ENCODE assay signal across 21 cellular contexts in the genomic region with DNA sequence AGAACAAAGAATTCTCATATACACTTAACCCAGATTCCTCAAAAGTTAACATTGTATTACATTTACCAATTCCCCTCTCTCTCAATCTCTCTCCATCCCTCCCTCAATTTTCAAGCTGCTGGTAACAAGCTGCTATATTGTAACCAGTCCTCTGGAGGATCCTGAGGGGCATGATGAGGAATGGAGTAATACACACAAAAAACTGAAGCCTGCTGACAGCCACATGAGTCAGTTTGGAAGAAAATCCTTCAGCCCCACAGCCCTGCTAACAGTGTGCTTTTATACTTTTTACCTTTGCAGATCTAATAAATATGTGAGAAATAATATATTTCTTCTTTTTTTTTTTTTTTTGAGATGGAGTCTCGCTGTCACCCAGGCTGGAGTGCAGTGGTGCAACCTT.
A peak's percentile ranks its signal among the peaks of the same experiment; 100 is the strongest.
DNase-seq lines count a peak whose midpoint lies in the region; ATAC-seq and TF ChIP-seq lines count a peak whose summit lies in the region.
"Had no signal": no experiment of that assay in that cellular context is flagged by ENCODE, and none has a peak within 500 bp of the region (broad histone marks: within the 10 kb centered on the region; RNA-seq: fewer than 3 reads in every experiment).

No MANE protein-coding gene starts in this region.

- H3K27ac ChIP-seq in IMR-90 (ENCODE audit: insufficient read depth, low read length) (no peak overlapping the region), testis (peak overlapping the region; percentile 47 to 62)
- H3K27ac ChIP-seq: KMS-11 had no signal

- no peak overlapping the region for H3K27ac Mint-ChIP-seq in progenitor cell of endocrine pancreas

- H3K9me3 Mint-ChIP-seq in progenitor cell of endocrine pancreas (ENCODE audit: low read depth): no peaks in the 10 kb centered on the region

- no peak overlapping the region for H2BK5ac ChIP-seq in IMR-90 (ENCODE audit: low read depth, low read length, poor library complexity, severe bottlenecking)

- no peak for TF ChIP-seq CTCF in IMR-90 (conservative IDR thresholded peaks at IDR 0.05; ENCODE audit: low read depth, low read length)
- no peak for TF ChIP-seq CTCF in fibroblast of the aortic adventitia (IDR thresholded peaks at IDR 0.05; ENCODE audit: insufficient read depth, low read length)
- TF ChIP-seq CTCF in testis (IDR thresholded peaks at IDR 0.05): no peak
- no peak for TF ChIP-seq CTCF in progenitor cell of endocrine pancreas (IDR thresholded peaks at IDR 0.05; ENCODE audit: unreplicated experiment)

- H4K8ac ChIP-seq in IMR-90 (ENCODE audit: low read depth in 2 of 2, low read length in 2 of 2): no peak overlapping the region

- H3K27me3 ChIP-seq in IMR-90 (ENCODE audit: control insufficient read depth, insufficient read depth, low read length) (peaks cover 5% of the 10 kb centered on the region), testis (no peaks in the 10 kb centered on the region)
- H3K27me3 ChIP-seq: BE2C had no signal

- H3K36me3 ChIP-seq in IMR-90 (ENCODE audit: control insufficient read depth, insufficient read depth, low read length) (no peaks in the 10 kb centered on the region), testis (ENCODE audit: low read depth, missing control alignments) (no peaks in the 10 kb centered on the region)
- H3K36me3 ChIP-seq: BE2C had no signal

- no peak for ATAC-seq in IMR-90 (ENCODE audit: low read depth)
- no peak for ATAC-seq in GM21619 (IDR thresholded peaks at IDR 0.05; ENCODE audit: unreplicated experiment)
- ATAC-seq: GM12878, SK-N-SH treated with all-trans-retinoic acid at 6 μM for 48 hours had no signal

- no peak overlapping the region for H2AK5ac ChIP-seq in IMR-90 (ENCODE audit: low read depth, low read length)

- no peak overlapping the region for H2AFZ ChIP-seq in IMR-90 (replicated peaks; ENCODE audit: low read length, poor library complexity)

- H3K23ac ChIP-seq in IMR-90 (ENCODE audit: low read depth, low read length): no peak overlapping the region

- TF ChIP-seq POLR2A in IMR-90 (IDR thresholded peaks at IDR 0.05; ENCODE audit: low read depth, low read length): no peak
- TF ChIP-seq POLR2A in testis (IDR thresholded peaks at IDR 0.05): no peak

- dilution Hi-C loops in IMR-90 (cut with HindIII; ENCODE audit: low sequenced_read_pairs, unreplicated experiment): no loop called here

- no peak overlapping the region for H2BK120ac ChIP-seq in IMR-90 (ENCODE audit: low read depth, low read length)

- no peaks in the 10 kb centered on the region for H3K9me1 ChIP-seq in IMR-90 (ENCODE audit: insufficient read depth, low read length)

- H2BK20ac ChIP-seq in IMR-90 (ENCODE audit: low read depth, low read length): no peak overlapping the region

- no peak overlapping the region for H3K18ac ChIP-seq in IMR-90 (ENCODE audit: low read depth, low read length)

- H3K4me1 Mint-ChIP-seq in progenitor cell of endocrine pancreas (ENCODE audit: low read depth): peaks cover 2% of the 10 kb centered on the region

- no peak overlapping the region for H3K4me3 ChIP-seq in IMR-90 (ENCODE audit: insufficient read depth, low read depth, low read length)
- H3K4me3 ChIP-seq in fibroblast of the aortic adventitia (ENCODE audit: low read depth, low read length): no peak overlapping the region
- no peak overlapping the region for H3K4me3 ChIP-seq in testis
- H3K4me3 ChIP-seq: GM12878 had no signal

- H2BK15ac ChIP-seq in IMR-90 (ENCODE audit: low read depth, low read length): no peak overlapping the region

- H3K36me3 Mint-ChIP-seq in progenitor cell of endocrine pancreas (ENCODE audit: insufficient read depth): no peaks in the 10 kb centered on the region

- no peak overlapping the region for H3K4me2 ChIP-seq in IMR-90 (ENCODE audit: low read depth, low read length)
- H3K4me2 ChIP-seq: KMS-11 had no signal

- H3K79me1 ChIP-seq in IMR-90 (ENCODE audit: low read depth in 1 of 2, low read length in 2 of 2): no peaks in the 10 kb centered on the region

- in situ Hi-C loops in IMR-90 (cut with MboI; ENCODE audit: low sequenced_read_pairs) (no loop called here), SK-MEL-5 (cut with HindIII; ENCODE audit: low pct_unique_long_range_greater_than_20kb, low sequenced_read_pairs) (no loop called here)

- no peak for TF ChIP-seq RAD21 in IMR-90 (IDR thresholded peaks at IDR 0.05; ENCODE audit: low read length)

- H4K20me1 ChIP-seq in IMR-90 (ENCODE audit: insufficient read depth, low read length): no peaks in the 10 kb centered on the region

- H3K14ac ChIP-seq in IMR-90 (replicated peaks; ENCODE audit: low read depth, low read length): no peak overlapping the region

- intact Hi-C loops in IMR-90 (cut with micrococcal nuclease): no loop called here
- intact Hi-C loops in testis (cut with DNase I; ENCODE audit: low total_unique reads): no loop called here

- no peak overlapping the region for H4K5ac ChIP-seq in IMR-90 (ENCODE audit: low read depth, low read length)

- no peak overlapping the region for H2AK9ac ChIP-seq in IMR-90 (replicated peaks; ENCODE audit: low read depth, low read length, poor library complexity)

- BruUV-seq in IMR-90 (replicated peaks; lab: Mats Ljungman, UMichigan): no TSS peak

- POLR2A ChIA-PET in IMR-90 (lab: Charles Lee; ENCODE audit: unreplicated experiment): no interaction called here

- WGBS in IMR-90 (ENCODE audit: extremely low coverage in 2 of 2, insufficient read length in 1 of 2), 2 experiments: no CpG with 5 or more reads among the region's 1 CpG
- WGBS in testis, 2 donors: 67 to 78% methylated on average over 1 of the region's 1 CpG

- peak; percentile 15 for DNase-seq in IMR-90
- DNase-seq in SK-MEL-5 (ENCODE audit: low read depth, low spot score): peak; percentile 48
- DNase-seq in fibroblast of the aortic adventitia (ENCODE audit: low read depth): peak; percentile 28
- peak; percentile 69 for DNase-seq in testis
- DNase-seq in progenitor cell of endocrine pancreas (ENCODE audit: low spot score, unreplicated experiment): no peak
- DNase-seq in NCI-H1436 treated with DMSO at 0.1 percent for 48 hours (lab: John Stamatoyannopoulos, UW): no peak
- DNase-seq: BE2C, DMS79 treated with DMSO at 0.1 percent for 48 hours, GOT3, HCEC 1CT, NCI-H1105, NCI-H2029 treated with DMSO at 0.1 percent for 48 hours, NCI-H2171 treated with DMSO at 0.1 percent for 48 hours, NCI-H446 treated with DMSO at 0.1 percent for 48 hours, NCI-H526 treated with DMSO at 0.1 percent for 48 hours, OCI-M1, SIG-M5 had no signal

- H3K27me3 Mint-ChIP-seq in progenitor cell of endocrine pancreas: no peaks in the 10 kb centered on the region

- CTCF ChIA-PET in IMR-90 (lab: Yijun Ruan, JAX): no interaction called here

- H3K4me1 ChIP-seq in IMR-90 (ENCODE audit: control insufficient read depth, insufficient read depth, low read length): no peaks in the 10 kb centered on the region
- peaks cover 3% of the 10 kb centered on the region for H3K4me1 ChIP-seq in testis
- H3K4me1 ChIP-seq: BE2C had no signal

- H3K9me3 ChIP-seq in IMR-90 (ENCODE audit: control insufficient read depth, insufficient read depth, low read length) (peaks cover 5% of the 10 kb centered on the region), testis (no peaks in the 10 kb centered on the region)
- H3K9me3 ChIP-seq: BE2C had no signal

- no peak overlapping the region for H3K4ac ChIP-seq in IMR-90 (ENCODE audit: low read depth, low read length)

- no peak overlapping the region for H3K56ac ChIP-seq in IMR-90 (ENCODE audit: extremely low read depth, insufficient read depth, low read length)

- no peak overlapping the region for H3K9ac ChIP-seq in IMR-90 (ENCODE audit: low read depth, low read length)
- H3K9ac ChIP-seq: KMS-11 had no signal

- H4K91ac ChIP-seq in IMR-90 (ENCODE audit: insufficient read depth, low read depth, low read length): no peak overlapping the region

- H3K4me3 Mint-ChIP-seq in progenitor cell of endocrine pancreas (ENCODE audit: low read depth): no peak overlapping the region

TF ChIP-seq in IMR-90, 13 proteins besides CTCF, POLR2A, EP300 and RAD21:
- no peak for TF ChIP-seq RFX5 (IDR thresholded peaks at IDR 0.05; ENCODE audit: low read depth, low read length)
- no peak for TF ChIP-seq RCOR1 (IDR thresholded peaks at IDR 0.05; ENCODE audit: insufficient replicate concordance, low read length)
- no peak for TF ChIP-seq SMC3 (IDR thresholded peaks at IDR 0.05; ENCODE audit: low read depth, low read length)
- no peak for TF ChIP-seq CHD1 (IDR thresholded peaks at IDR 0.05; ENCODE audit: low read depth, low read length)
- no peak for TF ChIP-seq MXI1 (IDR thresholded peaks at IDR 0.05; ENCODE audit: borderline replicate concordance, low read depth, low read length)
- TF ChIP-seq, protein P1, sequence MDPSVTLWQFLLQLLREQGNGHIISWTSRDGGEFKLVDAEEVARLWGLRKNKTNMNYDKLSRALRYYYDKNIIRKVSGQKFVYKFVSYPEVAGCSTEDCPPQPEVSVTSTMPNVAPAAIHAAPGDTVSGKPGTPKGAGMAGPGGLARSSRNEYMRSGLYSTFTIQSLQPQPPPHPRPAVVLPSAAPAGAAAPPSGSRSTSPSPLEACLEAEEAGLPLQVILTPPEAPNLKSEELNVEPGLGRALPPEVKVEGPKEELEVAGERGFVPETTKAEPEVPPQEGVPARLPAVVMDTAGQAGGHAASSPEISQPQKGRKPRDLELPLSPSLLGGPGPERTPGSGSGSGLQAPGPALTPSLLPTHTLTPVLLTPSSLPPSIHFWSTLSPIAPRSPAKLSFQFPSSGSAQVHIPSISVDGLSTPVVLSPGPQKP (IDR thresholded peaks at IDR 0.05; ENCODE audit: borderline replicate concordance, low read depth, low read length): no peak
- no peak for TF ChIP-seq NFE2L2 (IDR thresholded peaks at IDR 0.05; ENCODE audit: low read depth, low read length)
- no peak for TF ChIP-seq MAZ (IDR thresholded peaks at IDR 0.05; ENCODE audit: borderline replicate concordance, low read depth, low read length)

Comparison
In these comparisons a context has a peak if more than half of its experiments do, and no peak if none do; other contexts are left out.
1. DNase-seq: peak in IMR-90 (single experiment), SK-MEL-5 (single experiment), fibroblast of the aortic adventitia (single experiment) and testis (single experiment); none in progenitor cell of endocrine pancreas (single experiment) and NCI-H1436 treated with DMSO at 0.1 percent for 48 hours (single experiment).